ENCODE assay signal across 20 cellular contexts in genomic region chr2:232265329-232265728, GRCh38.
"Had no signal": no experiment of that assay in that cellular context is flagged by ENCODE, and none has a peak within 500 bp of the region (broad histone marks: within the 10 kb centered on the region; RNA-seq: fewer than 3 reads in every experiment).

No MANE protein-coding gene starts in this region.

- H3K9me3 Mint-ChIP-seq: memory B cell, mesothelial cell of epicardium, natural killer cell had no signal

- H3K27me3 Mint-ChIP-seq: memory B cell had no signal

- H3K27me3 ChIP-seq: colonic mucosa, gastrocnemius medialis, heart right ventricle, transverse colon had no signal

- H3K4me1 ChIP-seq: colonic mucosa, gastrocnemius medialis, parathyroid adenoma, transverse colon had no signal

- H3K4me3 Mint-ChIP-seq: memory B cell, mesothelial cell of epicardium, natural killer cell had no signal

- H3K36me3 ChIP-seq: colonic mucosa had no signal

- DNase-seq: caudate nucleus; colonic mucosa; dermis blood vessel endothelial cell; effector CD4-positive, alpha-beta T cell; gastrocnemius medialis; heart right ventricle; hypothalamus; left ventricle myocardium inferior; lower lobe of right lung; natural killer cell; stimulated activated CD4-positive, alpha-beta T cell treated with anti-CD3 and anti-CD28 coated beads, Interleukin-12 subunit alpha, Interleukin-12 subunit beta, amount 100 ng/mL, for 4 hours; stimulated activated naive CD4-positive, alpha-beta T cell treated with Interleukin-2 at 50 U/mL for 16 hours; transverse colon had no signal

- H3K79me2 ChIP-seq: parathyroid adenoma had no signal

- H3K36me3 Mint-ChIP-seq: natural killer cell had no signal

- H3K9ac ChIP-seq: parathyroid adenoma had no signal

- ATAC-seq: esophagus mucosa, gastrocnemius medialis, heart right ventricle, lower lobe of right lung, natural killer cell, sciatic nerve had no signal

- H3K4me1 Mint-ChIP-seq: memory B cell, natural killer cell had no signal

- H3K27ac ChIP-seq: colonic mucosa, gastrocnemius medialis, heart right ventricle, left ventricle myocardium inferior, lower lobe of right lung, parathyroid adenoma, skin epidermis, thoracic aorta, transverse colon had no signal

- H2AFZ ChIP-seq: parathyroid adenoma had no signal

- H3K9me3 ChIP-seq: colonic mucosa, gastrocnemius medialis, heart right ventricle, left ventricle myocardium inferior, lower lobe of right lung, thoracic aorta, transverse colon had no signal

- H3K27ac Mint-ChIP-seq: memory B cell, mesothelial cell of epicardium, natural killer cell had no signal

- H3K4me3 ChIP-seq: colonic mucosa, gastrocnemius medialis, heart right ventricle, left ventricle myocardium inferior, lower lobe of right lung, skin epidermis, thoracic aorta, transverse colon had no signal
